1 cellular context compared by ENCODE assay signal in the genomic region with DNA sequence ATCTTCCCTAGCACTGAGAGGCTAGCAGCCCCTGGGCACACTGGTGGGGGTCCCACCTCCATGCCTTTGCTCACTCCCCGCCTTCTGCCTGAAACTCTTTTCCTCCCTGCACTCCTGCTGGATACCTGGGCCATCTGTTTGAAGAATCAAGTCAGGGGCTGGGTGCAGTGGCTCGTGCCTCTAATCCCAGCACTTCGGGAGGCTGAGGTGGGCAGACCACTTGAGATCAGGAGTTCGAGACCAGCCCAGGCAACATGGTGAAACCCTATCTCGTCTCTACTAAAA.
TF ChIP-seq lines count a peak whose summit lies in the region.

No MANE protein-coding gene starts in this region.

TF ChIP-seq in H1, 55 proteins besides CTCF, POLR2A, EP300 and RAD21:
- TF ChIP-seq CBX8 (IDR thresholded peaks at IDR 0.05; ENCODE audit: borderline replicate concordance, low read depth, low read length) (no peak), TAF1 (IDR thresholded peaks at IDR 0.05; ENCODE audit: low read depth, low read length) (no peak), CTBP2 (IDR thresholded peaks at IDR 0.05; ENCODE audit: borderline replicate concordance, insufficient read depth, insufficient read length, low read length) (no peak), EZH2 (IDR thresholded peaks at IDR 0.05; ENCODE audit: low read depth, low read length, severe bottlenecking) (no peak), SAP30 (IDR thresholded peaks at IDR 0.05; ENCODE audit: insufficient read depth, insufficient replicate concordance, low read length) (no peak), KDM5A (IDR thresholded peaks at IDR 0.05; ENCODE audit: low read length) (no peak), CHD2 (IDR thresholded peaks at IDR 0.05; ENCODE audit: low read length) (no peak), SIN3A (conservative IDR thresholded peaks at IDR 0.05 in 1 of 2, IDR thresholded peaks at IDR 0.05 in 1 of 2; ENCODE audit: low read depth in 1 of 2, low read length in 2 of 2) (no peak), CREB1 (IDR thresholded peaks at IDR 0.05) (no peak), MAFK (IDR thresholded peaks at IDR 0.05; ENCODE audit: low read depth, low read length) (no peak), HDAC2 (IDR thresholded peaks at IDR 0.05; ENCODE audit: borderline replicate concordance in 1 of 2, low read depth in 2 of 2, low read length in 2 of 2) (no peak), RNF2 (IDR thresholded peaks at IDR 0.05; ENCODE audit: borderline replicate concordance, low read depth, low read length, missing control alignments, poor library complexity, severe bottlenecking) (no peak), PHF8 (conservative IDR thresholded peaks at IDR 0.05; ENCODE audit: low read depth, low read length) (no peak), TEAD4 (IDR thresholded peaks at IDR 0.05; ENCODE audit: low read depth, low read length) (no peak), SIRT6 (IDR thresholded peaks at IDR 0.05; ENCODE audit: low read length) (no peak)
- TF ChIP-seq, protein P1, sequence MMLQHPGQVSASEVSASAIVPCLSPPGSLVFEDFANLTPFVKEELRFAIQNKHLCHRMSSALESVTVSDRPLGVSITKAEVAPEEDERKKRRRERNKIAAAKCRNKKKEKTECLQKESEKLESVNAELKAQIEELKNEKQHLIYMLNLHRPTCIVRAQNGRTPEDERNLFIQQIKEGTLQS (IDR thresholded peaks at IDR 0.05; ENCODE audit: insufficient read depth, low read depth, low read length) = no peak
- TF ChIP-seq, protein P2, sequence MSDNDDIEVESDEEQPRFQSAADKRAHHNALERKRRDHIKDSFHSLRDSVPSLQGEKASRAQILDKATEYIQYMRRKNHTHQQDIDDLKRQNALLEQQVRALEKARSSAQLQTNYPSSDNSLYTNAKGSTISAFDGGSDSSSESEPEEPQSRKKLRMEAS (IDR thresholded peaks at IDR 0.05) = no peak
